In the genomic region with DNA sequence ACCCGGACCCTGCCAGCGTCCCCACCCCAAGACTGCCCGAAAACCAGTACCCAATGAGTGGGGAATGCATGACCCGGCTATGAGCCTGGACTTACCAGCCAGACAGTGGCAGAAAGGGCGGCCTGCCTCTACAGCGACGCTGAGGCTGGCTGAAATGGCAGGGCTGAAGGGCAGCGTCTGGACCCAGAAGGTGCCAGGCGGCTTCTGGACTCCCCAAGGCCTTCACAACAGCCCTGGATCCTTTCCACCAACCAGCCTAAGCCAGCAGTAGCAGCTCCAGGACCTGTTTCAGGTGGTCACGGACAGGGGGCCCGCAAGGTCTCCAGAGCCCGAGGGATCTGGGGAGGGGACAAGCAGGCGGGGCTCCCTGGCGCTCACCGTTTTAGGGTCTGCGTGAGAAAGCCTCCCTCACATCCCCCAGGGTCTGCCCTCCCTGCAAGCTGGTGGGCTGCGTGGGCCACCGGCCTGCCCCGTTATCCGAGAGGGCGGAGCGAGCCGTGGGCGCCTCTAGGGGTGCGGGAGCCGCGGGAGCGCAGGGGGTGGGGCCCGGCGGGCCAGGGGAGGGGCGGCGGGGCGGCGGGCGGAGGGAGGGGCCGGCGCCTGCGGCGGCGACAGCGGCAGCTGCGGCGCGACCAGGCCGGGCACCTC, we compare ENCODE assay signal across 8 cellular contexts. TPM values are rescaled to one million over a fixed set of nuclear protein-coding genes. Genes with fewer than 3 reads are reported as not detected.
A peak's percentile ranks its signal among the peaks of the same experiment; 100 is the strongest.
DNase-seq lines count a peak whose midpoint lies in the region; ATAC-seq, FAIRE-seq and TF ChIP-seq lines count a peak whose summit lies in the region.

RIPOR1 (plus strand) TSS at position 608 of the 648 bp plus-strand sequence. CDS start 9,618 bp downstream, outside the sequence.

- CTCF ChIA-PET in activated naive CD4-positive, alpha-beta T cell treated with anti-CD3 and anti-CD28 coated beads, Interleukin-2, amount 10 ng/mL, durations not matched to agents 7 days and 5 days (lab: Charles Lee): interaction anchor here (1.5 to 5.1 kb wide), 2 partner anchors 7 to 19 kb away, joined by 5 to 35 read pairs; no protein-coding TSS in a partner anchor

- no peaks in the 10 kb centered on the region for H3K9me3 ChIP-seq in neural cell (ENCODE audit: low read length)
- no peaks in the 10 kb centered on the region for H3K9me3 ChIP-seq in uterus

- TF ChIP-seq RAD21 in neural cell (conservative IDR thresholded peaks at IDR 0.05): no peak

- intact Hi-C loops in uterus (cut with DNase I; ENCODE audit: low total_unique reads): no loop called here

- H3K27me3 ChIP-seq in neural cell (ENCODE audit: insufficient read depth, low read depth, low read length) (no peaks in the 10 kb centered on the region), uterus (no peaks in the 10 kb centered on the region)

- H4K20me1 ChIP-seq in neural cell (ENCODE audit: insufficient read depth): no peaks in the 10 kb centered on the region

- no peak for TF ChIP-seq POLR2A in uterus (IDR thresholded peaks at IDR 0.05)

- H3K9me3 Mint-ChIP-seq in activated naive CD4-positive, alpha-beta T cell treated with anti-CD3 and anti-CD28 coated beads, Interleukin-2, amount 10 ng/mL, durations not matched to agents 7 days and 5 days: no peaks in the 10 kb centered on the region

- H2AFZ ChIP-seq in neural cell (ENCODE audit: low read depth, low read length): peak within 1 kb of the TSS; percentile 60

- no peaks in the 10 kb centered on the region for H3K36me3 ChIP-seq in neural cell (ENCODE audit: insufficient read depth, low read length)
- H3K36me3 ChIP-seq in uterus: no peaks in the 10 kb centered on the region

- H3F3A ChIP-seq in neural cell (ENCODE audit: insufficient read depth, low read length, poor library complexity, severe bottlenecking): no peaks in the 10 kb centered on the region

- peaks cover 22% of the 10 kb centered on the region for H3K79me2 ChIP-seq in neural cell (replicated peaks; ENCODE audit: insufficient read depth, low read length)

- DNase-seq in NCI-H748 (lab: John Stamatoyannopoulos, UW; ENCODE audit: unreplicated experiment) (peak; percentile 56), NCI-H748 treated with DMSO at 0.1 percent for 48 hours (lab: John Stamatoyannopoulos, UW) (no peak), NCI-H69 (lab: John Stamatoyannopoulos, UW) (peak; percentile 24), frontal cortex (ENCODE audit: low spot score in 2 of 2) (peak; percentile 85 to 86), uterus (peak; percentile 62 to 67)
- peak; percentile 70 for DNase-seq in activated naive CD4-positive, alpha-beta T cell treated with anti-CD3 and anti-CD28 coated beads, Interleukin-2, amount 10 ng/mL, durations not matched to agents 7 days and 5 days

- peaks cover 26% of the 10 kb centered on the region for H3K4me1 Mint-ChIP-seq in activated naive CD4-positive, alpha-beta T cell treated with anti-CD3 and anti-CD28 coated beads, Interleukin-2, amount 10 ng/mL, durations not matched to agents 7 days and 5 days

- peaks cover 0 to 10% of the 10 kb centered on the region in 2 donors for H3K4me1 ChIP-seq in uterus

- peaks cover 90% of the 10 kb centered on the region for H3K27me3 Mint-ChIP-seq in activated naive CD4-positive, alpha-beta T cell treated with anti-CD3 and anti-CD28 coated beads, Interleukin-2, amount 10 ng/mL, durations not matched to agents 7 days and 5 days

- H3K9ac ChIP-seq in neural cell (ENCODE audit: low read length): peak within 1 kb of the TSS; percentile 92

- peak within 1 kb of the TSS; percentile 90 for H3K4me3 ChIP-seq in neural cell (ENCODE audit: low read length)
- H3K4me3 ChIP-seq in uterus: peak within 1 kb of the TSS; percentile 85 to 93

- H3K4me2 ChIP-seq in neural cell (ENCODE audit: low read length): peak within 1 kb of the TSS; percentile 91

- no peak for FAIRE-seq in frontal cortex (lab: Jason Lieb, UNC)

- no peaks in the 10 kb centered on the region for H3K36me3 Mint-ChIP-seq in activated naive CD4-positive, alpha-beta T cell treated with anti-CD3 and anti-CD28 coated beads, Interleukin-2, amount 10 ng/mL, durations not matched to agents 7 days and 5 days

- TF ChIP-seq CTCF in neural cell (IDR thresholded peaks at IDR 0.05; ENCODE audit: poor library complexity, severe bottlenecking): no peak
- peak in 1 of 4 experiments; percentile 9 for TF ChIP-seq CTCF in uterus (IDR thresholded peaks at IDR 0.05)

- no peaks in the 10 kb centered on the region for H3K9me2 ChIP-seq in neural cell (ENCODE audit: insufficient read depth, low read length)

- ATAC-seq in GM18519 (IDR thresholded peaks at IDR 0.05; ENCODE audit: low FRiP score, unreplicated experiment): no peak

- H3K4me3 Mint-ChIP-seq in activated naive CD4-positive, alpha-beta T cell treated with anti-CD3 and anti-CD28 coated beads, Interleukin-2, amount 10 ng/mL, durations not matched to agents 7 days and 5 days: peak within 1 kb of the TSS; percentile 60

- no peak within 1 kb of the TSS for H3K27ac Mint-ChIP-seq in activated naive CD4-positive, alpha-beta T cell treated with anti-CD3 and anti-CD28 coated beads, Interleukin-2, amount 10 ng/mL, durations not matched to agents 7 days and 5 days

- no peak for TF ChIP-seq EP300 in neural cell (conservative IDR thresholded peaks at IDR 0.05; ENCODE audit: poor library complexity, severe bottlenecking)

- H3K27ac ChIP-seq in neural cell (ENCODE audit: low read length) (peak within 1 kb of the TSS; percentile 52), uterus (peak within 1 kb of the TSS; percentile 94 to 95)

TF ChIP-seq in neural cell, 6 proteins besides CTCF, POLR2A, EP300 and RAD21:
- TF ChIP-seq, protein P1, sequence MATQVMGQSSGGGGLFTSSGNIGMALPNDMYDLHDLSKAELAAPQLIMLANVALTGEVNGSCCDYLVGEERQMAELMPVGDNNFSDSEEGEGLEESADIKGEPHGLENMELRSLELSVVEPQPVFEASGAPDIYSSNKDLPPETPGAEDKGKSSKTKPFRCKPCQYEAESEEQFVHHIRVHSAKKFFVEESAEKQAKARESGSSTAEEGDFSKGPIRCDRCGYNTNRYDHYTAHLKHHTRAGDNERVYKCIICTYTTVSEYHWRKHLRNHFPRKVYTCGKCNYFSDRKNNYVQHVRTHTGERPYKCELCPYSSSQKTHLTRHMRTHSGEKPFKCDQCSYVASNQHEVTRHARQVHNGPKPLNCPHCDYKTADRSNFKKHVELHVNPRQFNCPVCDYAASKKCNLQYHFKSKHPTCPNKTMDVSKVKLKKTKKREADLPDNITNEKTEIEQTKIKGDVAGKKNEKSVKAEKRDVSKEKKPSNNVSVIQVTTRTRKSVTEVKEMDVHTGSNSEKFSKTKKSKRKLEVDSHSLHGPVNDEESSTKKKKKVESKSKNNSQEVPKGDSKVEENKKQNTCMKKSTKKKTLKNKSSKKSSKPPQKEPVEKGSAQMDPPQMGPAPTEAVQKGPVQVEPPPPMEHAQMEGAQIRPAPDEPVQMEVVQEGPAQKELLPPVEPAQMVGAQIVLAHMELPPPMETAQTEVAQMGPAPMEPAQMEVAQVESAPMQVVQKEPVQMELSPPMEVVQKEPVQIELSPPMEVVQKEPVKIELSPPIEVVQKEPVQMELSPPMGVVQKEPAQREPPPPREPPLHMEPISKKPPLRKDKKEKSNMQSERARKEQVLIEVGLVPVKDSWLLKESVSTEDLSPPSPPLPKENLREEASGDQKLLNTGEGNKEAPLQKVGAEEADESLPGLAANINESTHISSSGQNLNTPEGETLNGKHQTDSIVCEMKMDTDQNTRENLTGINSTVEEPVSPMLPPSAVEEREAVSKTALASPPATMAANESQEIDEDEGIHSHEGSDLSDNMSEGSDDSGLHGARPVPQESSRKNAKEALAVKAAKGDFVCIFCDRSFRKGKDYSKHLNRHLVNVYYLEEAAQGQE (IDR thresholded peaks at IDR 0.05; ENCODE audit: borderline replicate concordance): no peak
- TF ChIP-seq MXI1 (conservative IDR thresholded peaks at IDR 0.05; ENCODE audit: poor library complexity, severe bottlenecking) (no peak), TAF1 (IDR thresholded peaks at IDR 0.05; ENCODE audit: low read depth) (no peak), SMC3 (conservative IDR thresholded peaks at IDR 0.05; ENCODE audit: poor library complexity) (no peak), EZH2 (IDR thresholded peaks at IDR 0.05; ENCODE audit: borderline replicate concordance, insufficient read depth, low read length, poor library complexity, severe bottlenecking) (no peak), POLR2AphosphoS5 (IDR thresholded peaks at IDR 0.05) (no peak)

RNA-seq across cellular contexts. Expression of gene RIPOR1, which starts in this region (rescaled TPM):
- total RNA-seq in frontal cortex: 32.6 TPM
- 13.2 and 15.1 TPM in 2 replicates for polyA plus RNA-seq in neural cell
- 35.2 and 36.0 TPM in 2 replicates for polyA minus RNA-seq in neural cell
- total RNA-seq in uterus: 100 to 1,000 TPM in 1 of 4 donors, 10 to 100 TPM in 3; 48.2 to 137 (median 57.4) TPM
